In genomic region chr6:117481926-117482239, GRCh38 we compare ENCODE assay signal across 7 cellular contexts. TPM values are rescaled to one million over a fixed set of nuclear protein-coding genes. Genes with fewer than 3 reads are reported as not detected.
A peak's percentile ranks its signal among the peaks of the same experiment; 100 is the strongest.
DNase-seq lines count a peak whose midpoint lies in the region; ATAC-seq and TF ChIP-seq lines count a peak whose summit lies in the region.

No MANE protein-coding gene starts in this region.

- H3K36me3 ChIP-seq in GM23248 (ENCODE audit: low read depth) (no peaks in the 10 kb centered on the region), skeletal muscle tissue (ENCODE audit: control insufficient read depth in 3 of 3, insufficient read depth in 3 of 3, low read length in 3 of 3) (no peaks in the 10 kb centered on the region)

- DNase-seq in GM23248 (no peak), SK-N-DZ (ENCODE audit: low spot score) (peak; percentile 2), fibroblast of the aortic adventitia (ENCODE audit: low read depth) (no peak), NCI-H510A (lab: John Stamatoyannopoulos, UW) (no peak), H4 (ENCODE audit: low spot score) (no peak)

- peaks cover 40% of the 10 kb centered on the region for H3F3A ChIP-seq in GM23248 (ENCODE audit: insufficient read depth)

- no peaks in the 10 kb centered on the region for H3K9me3 ChIP-seq in GM23248 (ENCODE audit: low read depth)
- no peaks in the 10 kb centered on the region for H3K9me3 ChIP-seq in skeletal muscle tissue (ENCODE audit: control insufficient read depth in 3 of 3, low read length in 3 of 3)

- peaks cover 32% of the 10 kb centered on the region for H3K79me2 ChIP-seq in GM23248 (ENCODE audit: insufficient read depth)

- in situ Hi-C loops in GM23248 (cut with MboI) = no loop called here

- H3K27ac ChIP-seq in GM23248 (peak overlapping the region; percentile 83), skeletal muscle tissue (ENCODE audit: low read depth, low read length) (peak overlapping the region; percentile 38)

- H3K9ac ChIP-seq in GM23248 (peak overlapping the region; percentile 95), skeletal muscle tissue (ENCODE audit: low read depth in 1 of 3, low read length in 3 of 3) (peak overlapping the region in 1 of 3 donors; percentile 28)

- H3K9me2 ChIP-seq in GM23248 (ENCODE audit: insufficient read depth) = no peaks in the 10 kb centered on the region

- ATAC-seq in GM19351 (IDR thresholded peaks at IDR 0.05; ENCODE audit: unreplicated experiment) = no peak

- peak overlapping the region; percentile 77 for H3K4me3 ChIP-seq in GM23248
- peak overlapping the region; percentile 90 for H3K4me3 ChIP-seq in fibroblast of the aortic adventitia (ENCODE audit: low read depth, low read length)
- peak overlapping the region; percentile 62 to 83 (median 82) for H3K4me3 ChIP-seq in skeletal muscle tissue (ENCODE audit: low read length in 3 of 3)

- TF ChIP-seq CTCF in fibroblast of the aortic adventitia (IDR thresholded peaks at IDR 0.05; ENCODE audit: insufficient read depth, low read length) = no peak

- H3K27me3 ChIP-seq in GM23248 (replicated peaks; ENCODE audit: insufficient read depth) (no peaks in the 10 kb centered on the region), skeletal muscle tissue (ENCODE audit: control insufficient read depth in 3 of 3, insufficient read depth in 3 of 3, low read length in 3 of 3) (no peaks in the 10 kb centered on the region)

- H3K4me1 ChIP-seq in GM23248 (ENCODE audit: insufficient read depth) (peaks cover 26% of the 10 kb centered on the region), skeletal muscle tissue (ENCODE audit: control insufficient read depth in 3 of 3, insufficient read depth in 3 of 3, low read length in 3 of 3) (peaks cover 6 to 20% (median 7%) of the 10 kb centered on the region in 3 donors)

- H4K20me1 ChIP-seq in GM23248 (ENCODE audit: insufficient read depth) = no peaks in the 10 kb centered on the region

- WGBS in GM23248 (ENCODE audit: low coverage in 1 of 2, low lambda C conversion rate in 2 of 2, missing lambda C conversion rate in 2 of 2), 2 experiments = 22 to 36% methylated on average over 2 of the region's 2 CpGs

- H3K4me2 ChIP-seq in GM23248 (ENCODE audit: unreplicated experiment) = peak overlapping the region; percentile 65

- peak overlapping the region; percentile 77 for H2AFZ ChIP-seq in GM23248

RNA-seq across cellular contexts. Expression of gene DCBLD1, which starts 0.6 kb away (rescaled TPM):
- total RNA-seq in GM23248 (2014; rRNA removed; shearing (Covaris generic)) = 38.4 and 52.0 TPM in 2 replicates
- 24.0 and 25.1 TPM in 2 replicates for polyA plus RNA-seq in GM23248 (2016; fragmentation: Nextera tagmentation; extraction: Ambion mirVana)
- polyA plus RNA-seq in SK-N-DZ (2014; cell fraction: cytosol; rRNA removed) = 8.6 and 11.5 TPM in 2 replicates
- 4.8 and 8.0 TPM in 2 replicates for polyA plus RNA-seq in SK-N-DZ (2014; cell fraction: nucleus; rRNA removed)
- total RNA-seq in fibroblast of the aortic adventitia (ENCODE audit: low replicate concordance) (6.7 and 27.4 TPM in 2 replicates), skeletal muscle tissue (12.0 TPM)
- total RNA-seq in H4 (2014; rRNA removed; shearing (Covaris generic)) = 17.3 and 28.6 TPM in 2 replicates

RNA-seq across cellular contexts. Expression of gene ROS1, which starts 56.1 kb away (rescaled TPM):
- total RNA-seq in GM23248 (2014; rRNA removed; shearing (Covaris generic)) = 0.43 and 0.76 TPM in 2 replicates
- 0.16 and 0.20 TPM in 2 replicates for polyA plus RNA-seq in GM23248 (2016; fragmentation: Nextera tagmentation; extraction: Ambion mirVana)
- polyA plus RNA-seq in SK-N-DZ (2014; cell fraction: cytosol; rRNA removed) = not detected in 2 replicates
- 0.02 TPM in 2 replicates for polyA plus RNA-seq in SK-N-DZ (2014; cell fraction: nucleus; rRNA removed)
- total RNA-seq in fibroblast of the aortic adventitia (ENCODE audit: low replicate concordance) (0.18 TPM in 1 of 2 replicates, not detected in the other), skeletal muscle tissue (under 0.01 TPM)
- total RNA-seq in H4 (2014; rRNA removed; shearing (Covaris generic)) = 0.12 and 0.70 TPM in 2 replicates
